ENCODE assay signal across 20 cellular contexts in genomic region chr17:39357488-39357887, GRCh38.
"Had no signal": no experiment of that assay in that cellular context is flagged by ENCODE, and none has a peak within 500 bp of the region (broad histone marks: within the 10 kb centered on the region; RNA-seq: fewer than 3 reads in every experiment).

No MANE protein-coding gene starts in this region.

- H3K27ac Mint-ChIP-seq: activated naive CD4-positive, alpha-beta T cell treated with anti-CD3 and anti-CD28 coated beads, Interleukin-2, amount 50 U/mL, for 24 hours; activated T-cell treated with anti-CD3 and anti-CD28 coated beads, Interleukin-2, amount 50 U/mL, for 72 hours had no signal

- H3K27me3 ChIP-seq: ascending aorta, gastrocnemius medialis, heart left ventricle, ovary had no signal

- FAIRE-seq: urothelium cell line had no signal

- DNase-seq: activated CD4-positive, alpha-beta T cell treated with anti-CD3 and anti-CD28 coated beads for 1 hour; activated CD8-positive, alpha-beta memory T cell treated with anti-CD3 and anti-CD28 coated beads for 24 hours; activated CD8-positive, alpha-beta memory T cell treated with anti-CD3 and anti-CD28 coated beads, Interleukin-2, amount 50 U/mL, for 48 hours; activated gamma-delta T cell; activated T-cell treated with anti-CD3 and anti-CD28 coated beads, Interleukin-2, amount 50 U/mL, for 72 hours; cerebellar nuclear complex; gastrocnemius medialis; heart left ventricle; left ventricle myocardium inferior; mesenchymal stem cell; naive thymus-derived CD8-positive, alpha-beta T cell; ovary; stimulated activated CD4-positive, alpha-beta T cell treated with anti-CD3 and anti-CD28 coated beads, Interleukin-4, amount 100 ng/mL, for 4 hours; stimulated activated naive CD4-positive, alpha-beta T cell; T-helper 1 cell had no signal

- H3K36me3 ChIP-seq: ascending aorta, gastrocnemius medialis, heart left ventricle, left ventricle myocardium inferior, ovary had no signal

- H3K9me3 Mint-ChIP-seq: activated naive CD4-positive, alpha-beta T cell treated with anti-CD3 and anti-CD28 coated beads, Interleukin-2, amount 50 U/mL, for 24 hours; activated T-cell treated with anti-CD3 and anti-CD28 coated beads, Interleukin-2, amount 50 U/mL, for 72 hours; dendritic cell treated with granulocyte-macrophage colony-stimulating factor and Interleukin-4, amounts not matched to agents 40 ng/mL and 50 ng/mL, for 4 days; naive thymus-derived CD8-positive, alpha-beta T cell had no signal

- H3K27ac ChIP-seq: epithelial cell of prostate, gastrocnemius medialis, heart left ventricle, left ventricle myocardium inferior, ovary had no signal

- H3K27me3 Mint-ChIP-seq: activated naive CD4-positive, alpha-beta T cell treated with anti-CD3 and anti-CD28 coated beads, Interleukin-2, amount 50 U/mL, for 24 hours; dendritic cell treated with granulocyte-macrophage colony-stimulating factor and Interleukin-4, amounts not matched to agents 40 ng/mL and 50 ng/mL, for 4 days; naive thymus-derived CD8-positive, alpha-beta T cell had no signal

- H3K4me3 Mint-ChIP-seq: activated naive CD4-positive, alpha-beta T cell treated with anti-CD3 and anti-CD28 coated beads, Interleukin-2, amount 50 U/mL, for 24 hours; activated T-cell treated with anti-CD3 and anti-CD28 coated beads, Interleukin-2, amount 50 U/mL, for 72 hours; dendritic cell treated with granulocyte-macrophage colony-stimulating factor and Interleukin-4, amounts not matched to agents 40 ng/mL and 50 ng/mL, for 4 days; naive thymus-derived CD8-positive, alpha-beta T cell had no signal

- H3K4me1 ChIP-seq: ascending aorta had no signal

- H3K4me3 ChIP-seq: ascending aorta, gastrocnemius medialis, heart left ventricle, left ventricle myocardium inferior, ovary had no signal

- H3K9me3 ChIP-seq: ascending aorta, gastrocnemius medialis, heart left ventricle, left ventricle myocardium inferior, ovary had no signal
